Comparison of ENCODE assay signal across 17 cellular contexts in the genomic region with DNA sequence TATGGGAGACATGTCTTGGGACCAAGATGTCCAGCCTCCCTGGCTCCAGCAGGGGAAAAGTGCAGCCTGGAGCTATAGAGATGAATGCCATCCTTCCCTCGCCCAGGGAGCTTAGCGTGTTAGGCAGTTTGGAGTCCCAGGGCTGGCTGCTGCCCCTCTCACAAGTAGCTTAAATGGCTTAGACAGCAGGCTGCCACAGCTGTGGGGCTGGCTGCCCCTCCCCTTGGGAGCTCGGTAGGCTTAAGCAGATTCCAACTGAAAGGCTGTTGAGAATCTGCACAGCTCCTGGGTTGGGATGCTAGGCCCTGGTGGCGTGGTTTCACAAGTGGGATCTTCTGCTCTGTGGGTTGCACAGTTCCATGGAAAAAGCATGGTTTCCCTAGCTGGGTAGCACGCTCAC.
"Had no signal": no experiment of that assay in that cellular context is flagged by ENCODE, and none has a peak within 500 bp of the region (broad histone marks: within the 10 kb centered on the region; RNA-seq: fewer than 3 reads in every experiment).

No MANE protein-coding gene starts in this region.

- H3K9me3 ChIP-seq: SK-N-SH had no signal

- ATAC-seq: Panc1, PC-3 had no signal

- DNase-seq: KBM-7, MV-4-11, NCI-H1048, NCI-H1105, NCI-H1417, NCI-H1436 treated with DMSO at 0.1 percent for 48 hours, NCI-H1694, NCI-H187 treated with DMSO at 0.1 percent for 48 hours, NCI-H2029 treated with DMSO at 0.1 percent for 48 hours, NCI-H2227 treated with DMSO at 0.1 percent for 48 hours, NCI-H526, PC-3, SHP77, SK-N-SH, SW 1271 had no signal

- H3K27ac ChIP-seq: RWPE1 had no signal
